ENCODE assay signal across 8 cellular contexts in genomic region chr17:80219777-80220708, GRCh38. TPM values are rescaled to one million over a fixed set of nuclear protein-coding genes. Genes with fewer than 3 reads are reported as not detected.
DNase-seq lines count a peak whose midpoint lies in the region; FAIRE-seq and TF ChIP-seq lines count a peak whose summit lies in the region.

TSS of gene SGSH (minus strand) at chr17:80220333. CDS start at chr17:80220313, 20 bp downstream.
TSS of gene SLC26A11 (plus strand) at chr17:80220427. CDS start at chr17:80221561, 1,134 bp downstream.

- H3K27ac ChIP-seq in HL-60 (replicated peaks) (peak within 1 kb of the TSS; percentile 49), SJSA1 (peak within 1 kb of the TSS; percentile 51), osteoblast (ENCODE audit: low read depth, low read length) (peak within 1 kb of the TSS; percentile 75), thymus (ENCODE audit: low read depth) (peak within 1 kb of the TSS; percentile 74)

- no peaks in the 10 kb centered on the region for H3K27me3 Mint-ChIP-seq in activated naive CD4-positive, alpha-beta T cell treated with anti-CD3 and anti-CD28 coated beads, Interleukin-2, amount 50 U/mL, for 24 hours

- H3K27me3 ChIP-seq in HL-60 (ENCODE audit: insufficient read depth, poor library complexity, severe bottlenecking) (peaks cover 23% of the 10 kb centered on the region), SJSA1 (replicated peaks) (no peaks in the 10 kb centered on the region), osteoblast (ENCODE audit: insufficient read depth, low read length) (no peaks in the 10 kb centered on the region), thymus (ENCODE audit: control insufficient read depth, insufficient read depth) (peaks cover 14% of the 10 kb centered on the region)

- no peaks in the 10 kb centered on the region for H3K9me3 Mint-ChIP-seq in activated naive CD4-positive, alpha-beta T cell treated with anti-CD3 and anti-CD28 coated beads, Interleukin-2, amount 50 U/mL, for 24 hours

- peak within 1 kb of the TSS; percentile 82 for H2AFZ ChIP-seq in osteoblast (ENCODE audit: low read length)

- no peaks in the 10 kb centered on the region for H3K9me3 ChIP-seq in SJSA1 (replicated peaks)
- no peaks in the 10 kb centered on the region for H3K9me3 ChIP-seq in osteoblast (ENCODE audit: low read depth, low read length)
- no peaks in the 10 kb centered on the region for H3K9me3 ChIP-seq in thymus (ENCODE audit: control insufficient read depth)

- H3K36me3 ChIP-seq in SJSA1 (peaks cover 50% of the 10 kb centered on the region), osteoblast (ENCODE audit: insufficient read depth, low read length) (peaks cover 9% of the 10 kb centered on the region), thymus (ENCODE audit: control insufficient read depth, insufficient read depth) (peaks cover 9% of the 10 kb centered on the region)

- H3K4me1 ChIP-seq in SJSA1 (replicated peaks) (peaks cover 19% of the 10 kb centered on the region), osteoblast (ENCODE audit: insufficient read depth, low read length) (peaks cover 11% of the 10 kb centered on the region), thymus (ENCODE audit: control insufficient read depth, insufficient read depth, low read length) (no peaks in the 10 kb centered on the region)

- no peak for TF ChIP-seq CTCF in HL-60 (IDR thresholded peaks at IDR 0.05; ENCODE audit: insufficient read depth, low read length)
- TF ChIP-seq CTCF in osteoblast (IDR thresholded peaks at IDR 0.05; ENCODE audit: extremely low read depth, low read depth, low read length), result no peak

- peak within 1 kb of the TSS; percentile 89 for H3K4me3 Mint-ChIP-seq in activated naive CD4-positive, alpha-beta T cell treated with anti-CD3 and anti-CD28 coated beads, Interleukin-2, amount 50 U/mL, for 24 hours

- peak within 1 kb of the TSS; percentile 44 for H3K4me3 ChIP-seq in HL-60 (replicated peaks; ENCODE audit: insufficient read depth, low read length)
- peak within 1 kb of the TSS; percentile 82 for H3K4me3 ChIP-seq in SJSA1
- H3K4me3 ChIP-seq in osteoblast (ENCODE audit: insufficient read depth, low read length), result peak within 1 kb of the TSS; percentile 93
- peak within 1 kb of the TSS; percentile 68 for H3K4me3 ChIP-seq in thymus (ENCODE audit: low read length)

- 1% methylated on average over 80 of the region's 80 CpGs for WGBS in thymus

- H3K4me1 Mint-ChIP-seq in activated naive CD4-positive, alpha-beta T cell treated with anti-CD3 and anti-CD28 coated beads, Interleukin-2, amount 50 U/mL, for 24 hours, result peaks cover 45% of the 10 kb centered on the region

- H4K20me1 ChIP-seq in osteoblast (ENCODE audit: insufficient read depth, low read length), result peaks cover 31% of the 10 kb centered on the region

- DNase-seq in 8988T, result peak; percentile 98
- DNase-seq in GM18507 (ENCODE audit: extremely low spot score, insufficient read length, low read depth), result peak; percentile 69
- DNase-seq in HL-60 (ENCODE audit: low read depth in 1 of 2, low spot score in 1 of 2), result peak in 1 of 2 experiments; percentile 21
- DNase-seq in SJSA1 (ENCODE audit: low read depth in 1 of 2, low spot score in 2 of 2), result peak; percentile 66 to 85
- no peak for DNase-seq in glomerular endothelial cell (ENCODE audit: extremely low read depth, low read depth, low spot score)
- peak; percentile 100 for DNase-seq in osteoblast (ENCODE audit: insufficient read length, low spot score, missing footprints)

- H3K4me2 ChIP-seq in osteoblast (ENCODE audit: insufficient read depth, low read length), result peak within 1 kb of the TSS; percentile 98

- H3K27ac Mint-ChIP-seq in activated naive CD4-positive, alpha-beta T cell treated with anti-CD3 and anti-CD28 coated beads, Interleukin-2, amount 50 U/mL, for 24 hours, result peak within 1 kb of the TSS; percentile 93

- FAIRE-seq in GM18507 (lab: Jason Lieb, UNC), result no peak

- peaks cover 2% of the 10 kb centered on the region for H3K36me3 Mint-ChIP-seq in activated naive CD4-positive, alpha-beta T cell treated with anti-CD3 and anti-CD28 coated beads, Interleukin-2, amount 50 U/mL, for 24 hours

- peaks cover 30% of the 10 kb centered on the region for H3K79me2 ChIP-seq in osteoblast (ENCODE audit: insufficient read depth, low read length)

RNA-seq across cellular contexts. Expression of gene SGSH, which starts in this region (rescaled TPM):
- total RNA-seq in SJSA1 (2014; rRNA removed; shearing (Covaris generic)), result 18.6 and 26.5 TPM in 2 replicates
- total RNA-seq in glomerular endothelial cell (43.2 and 79.5 TPM in 2 replicates), osteoblast (15.9 and 19.4 TPM in 2 replicates)
- 38.9 TPM for polyA plus RNA-seq in thymus

RNA-seq across cellular contexts. Expression of gene SLC26A11, which starts in this region (rescaled TPM):
- total RNA-seq in SJSA1 (2014; rRNA removed; shearing (Covaris generic)), result 12.3 and 14.3 TPM in 2 replicates
- 18.8 and 26.6 TPM in 2 replicates for total RNA-seq in glomerular endothelial cell
- total RNA-seq in osteoblast, result 12.7 and 17.4 TPM in 2 replicates
- polyA plus RNA-seq in thymus, result 17.4 TPM
